ENCODE assay signal across 9 cellular contexts in genomic region chr7:150451097-150451793, GRCh38. TPM values are rescaled to one million over a fixed set of nuclear protein-coding genes. Genes with fewer than 3 reads are reported as not detected.
DNase-seq lines count a peak whose midpoint lies in the region; ATAC-seq and FAIRE-seq lines count a peak whose summit lies in the region.
"Had no signal": no experiment of that assay in that cellular context is flagged by ENCODE, and none has a peak within 500 bp of the region (broad histone marks: within the 10 kb centered on the region; RNA-seq: fewer than 3 reads in every experiment).

No MANE protein-coding gene starts in this region.

- peak overlapping the region; percentile 99 for H3K27ac Mint-ChIP-seq in activated naive CD4-positive, alpha-beta T cell treated with anti-CD3 and anti-CD28 coated beads, Interleukin-2, amount 50 U/mL, for 24 hours

- no peaks in the 10 kb centered on the region for H3K9me3 Mint-ChIP-seq in activated naive CD4-positive, alpha-beta T cell treated with anti-CD3 and anti-CD28 coated beads, Interleukin-2, amount 50 U/mL, for 24 hours

- ATAC-seq in HG02571 (IDR thresholded peaks at IDR 0.05; ENCODE audit: unreplicated experiment), result no peak

- peaks cover 77% of the 10 kb centered on the region for H3K4me1 Mint-ChIP-seq in activated naive CD4-positive, alpha-beta T cell treated with anti-CD3 and anti-CD28 coated beads, Interleukin-2, amount 50 U/mL, for 24 hours

- FAIRE-seq in GM19239 (lab: Jason Lieb, UNC), result peak; percentile 83

- no peaks in the 10 kb centered on the region for H3K27me3 Mint-ChIP-seq in activated naive CD4-positive, alpha-beta T cell treated with anti-CD3 and anti-CD28 coated beads, Interleukin-2, amount 50 U/mL, for 24 hours

- DNase-seq in GM19239 (ENCODE audit: insufficient read length, low spot score), result peak; percentile 37
- peak; percentile 34 for DNase-seq in MV-4-11 (lab: John Stamatoyannopoulos, UW)
- DNase-seq in midbrain (lab: John Stamatoyannopoulos, UW), result peak; percentile 7
- DNase-seq in stimulated activated naive CD4-positive, alpha-beta T cell treated with Interleukin-2 at 50 U/mL for 16 hours (lab: John Stamatoyannopoulos, UW), result peak; percentile 53
- no peak for DNase-seq in HT-29 (ENCODE audit: low spot score)
- DNase-seq in amniotic stem cell (lab: John Stamatoyannopoulos, UW), result no peak

- H3K4me3 Mint-ChIP-seq in activated naive CD4-positive, alpha-beta T cell treated with anti-CD3 and anti-CD28 coated beads, Interleukin-2, amount 50 U/mL, for 24 hours, result peak overlapping the region; percentile 99

- peaks cover 22% of the 10 kb centered on the region for H3K36me3 Mint-ChIP-seq in activated naive CD4-positive, alpha-beta T cell treated with anti-CD3 and anti-CD28 coated beads, Interleukin-2, amount 50 U/mL, for 24 hours

RNA-seq across cellular contexts. Expression of gene GIMAP8, which starts 0.8 kb away (rescaled TPM):
- not detected in 2 replicates for total RNA-seq in HT-29 (2014; rRNA removed; shearing (Covaris generic))
- total RNA-seq: epithelial cell of proximal tubule had no signal

Comparison
In these comparisons a context has a peak if more than half of its experiments do, and no peak if none do; other contexts are left out.
1. DNase-seq: peak in GM19239 (single experiment), MV-4-11 (single experiment), midbrain (single experiment) and stimulated activated naive CD4-positive, alpha-beta T cell treated with Interleukin-2 at 50 U/mL for 16 hours (single experiment); none in HT-29 (single experiment) and amniotic stem cell (single experiment).